Comparison of ENCODE assay signal across 10 cellular contexts in genomic region chr20:642398-643174, GRCh38. TPM values are rescaled to one million over a fixed set of nuclear protein-coding genes. Genes with fewer than 3 reads are reported as not detected.
DNase-seq lines count a peak whose midpoint lies in the region; TF ChIP-seq lines count a peak whose summit lies in the region.
"Had no signal": no experiment of that assay in that cellular context is flagged by ENCODE, and none has a peak within 500 bp of the region (broad histone marks: within the 10 kb centered on the region; RNA-seq: fewer than 3 reads in every experiment).

No MANE protein-coding gene starts in this region.

- H3K27ac ChIP-seq in osteoblast (ENCODE audit: low read depth, low read length), result no peak overlapping the region

- H3K4me3 ChIP-seq in foreskin fibroblast (ENCODE audit: low read depth in 1 of 2, low read length in 2 of 2) (peak overlapping the region; percentile 13 to 24), osteoblast (ENCODE audit: insufficient read depth, low read length) (peak overlapping the region; percentile 57)

- TF ChIP-seq CTCF in foreskin fibroblast (IDR thresholded peaks at IDR 0.05; ENCODE audit: low read depth, low read length) (no peak), osteoblast (IDR thresholded peaks at IDR 0.05; ENCODE audit: extremely low read depth, low read depth, low read length) (no peak)

- H2AFZ ChIP-seq in osteoblast (ENCODE audit: low read length), result no peak overlapping the region

- H4K20me1 ChIP-seq in osteoblast (ENCODE audit: insufficient read depth, low read length), result peaks cover 26% of the 10 kb centered on the region

- peaks cover 8% of the 10 kb centered on the region for H3K79me2 ChIP-seq in osteoblast (ENCODE audit: insufficient read depth, low read length)

- peaks cover 11% of the 10 kb centered on the region for H3K36me3 ChIP-seq in osteoblast (ENCODE audit: insufficient read depth, low read length)

- no peaks in the 10 kb centered on the region for H3K27me3 ChIP-seq in osteoblast (ENCODE audit: insufficient read depth, low read length)

- H3K9me3 ChIP-seq in osteoblast (ENCODE audit: low read depth, low read length), result no peaks in the 10 kb centered on the region

- no peaks in the 10 kb centered on the region for H3K4me1 ChIP-seq in osteoblast (ENCODE audit: insufficient read depth, low read length)

- H3K4me2 ChIP-seq in osteoblast (ENCODE audit: insufficient read depth, low read length), result peak overlapping the region; percentile 58

- DNase-seq in AG20443 (ENCODE audit: low spot score) (peak; percentile 48), NCI-H69 (lab: John Stamatoyannopoulos, UW) (peak; percentile 27), foreskin fibroblast (no peak), osteoblast (ENCODE audit: insufficient read length, low spot score, missing footprints) (peak; percentile 87), OCI-M1 (lab: John Stamatoyannopoulos, UW) (no peak), glomerular visceral epithelial cell (ENCODE audit: extremely low spot score) (no peak), SW480 (ENCODE audit: low spot score) (no peak), NCI-H446 treated with DMSO at 0.1 percent for 48 hours (lab: John Stamatoyannopoulos, UW) (no peak)
- DNase-seq: DND-41, NCI-H1436 treated with DMSO at 0.1 percent for 48 hours had no signal

RNA-seq across cellular contexts. Expression of gene SRXN1, which starts 10.4 kb away (rescaled TPM):
- total RNA-seq in osteoblast, result 60.1 and 65.1 TPM in 2 replicates

RNA-seq across cellular contexts. Expression of gene TCF15, which starts 32.5 kb away (rescaled TPM):
- not detected in 2 replicates for total RNA-seq in osteoblast

RNA-seq across cellular contexts. Expression of gene SCRT2, which starts 33.0 kb away (rescaled TPM):
- not detected in 2 replicates for total RNA-seq in osteoblast

Comparison
In these comparisons a context has a peak if more than half of its experiments do, and no peak if none do; other contexts are left out.
1. DNase-seq: peak in AG20443 (single experiment), NCI-H69 (single experiment) and osteoblast (single experiment); none in foreskin fibroblast (0 of 2), OCI-M1 (single experiment), glomerular visceral epithelial cell (single experiment), SW480 (single experiment) and NCI-H446 treated with DMSO at 0.1 percent for 48 hours (single experiment).